In genomic region chr15:23855947-23856346, GRCh38 we compare ENCODE assay signal across 1 cellular context.
TF ChIP-seq lines count a peak whose summit lies in the region.

No MANE protein-coding gene starts in this region.

TF ChIP-seq in K562, 482 proteins besides CTCF, POLR2A, EP300 and RAD21 (continued from another document):
- TF ChIP-seq UBTF (IDR thresholded peaks at IDR 0.05; ENCODE audit: borderline replicate concordance in 1 of 2, low read depth in 2 of 2, low read length in 2 of 2) (no peak), BRD9 (IDR thresholded peaks at IDR 0.05; ENCODE audit: low read depth, partially characterized antibody) (no peak)
